26 cellular contexts compared by ENCODE assay signal in genomic region chr13:26948353-26948752, GRCh38.
"Had no signal": no experiment of that assay in that cellular context is flagged by ENCODE, and none has a peak within 500 bp of the region (broad histone marks: within the 10 kb centered on the region; RNA-seq: fewer than 3 reads in every experiment).

No MANE protein-coding gene starts in this region.

- H3K27ac ChIP-seq: ascending aorta, VCaP had no signal

- H3K9me3 ChIP-seq: ascending aorta had no signal

- H3K4me1 ChIP-seq: ascending aorta had no signal

- H3K27me3 ChIP-seq: ascending aorta had no signal

- ATAC-seq: activated CD8-positive, alpha-beta T cell treated with anti-CD3 and anti-CD28 coated beads for 36 hours; activated naive CD8-positive, alpha-beta T cell treated with anti-CD3 and anti-CD28 coated beads, Interleukin-2, amount 50 U/mL, for 24 hours; activated T-cell treated with anti-CD3 and anti-CD28 coated beads, Interleukin-2, amount 50 U/mL, for 4 hours; activated T-cell treated with anti-CD3 and anti-CD28 coated beads, Interleukin-2, amount 50 U/mL, for 72 hours; activated T-helper 17 cell treated with anti-CD3 and anti-CD28 coated beads, Interleukin-2, amount 50 U/mL, for 72 hours had no signal

- DNase-seq: activated B cell treated with CpG ODN at 0.5 μM for 24 hours; activated CD4-positive, alpha-beta memory T cell treated with anti-CD3 and anti-CD28 coated beads for 36 hours; activated CD4-positive, alpha-beta T cell treated with anti-CD3 and anti-CD28 coated beads for 4 hours; activated CD4-positive, alpha-beta T cell treated with anti-CD3 and anti-CD28 coated beads, Interleukin-2, amount 10 ng/mL, durations not matched to agents 24 days and 14 days; activated CD4-positive, alpha-beta T cell treated with anti-CD3 and anti-CD28 coated beads, Interleukin-2, amount 50 U/mL, for 1 hour; activated CD4-positive, alpha-beta T cell treated with anti-CD3 and anti-CD28 coated beads, Interleukin-2, amount 50 U/mL, for 4 hours; activated CD4-positive, CD25-positive, alpha-beta regulatory T cell treated with anti-CD3 and anti-CD28 coated beads, Interleukin-2, amount 50 U/mL, for 72 hours; activated CD8-positive, alpha-beta memory T cell treated with anti-CD3 and anti-CD28 coated beads, Interleukin-2, amount 50 U/mL, for 4 hours; activated CD8-positive, alpha-beta T cell treated with anti-CD3 and anti-CD28 coated beads for 36 hours; activated effector memory CD4-positive, alpha-beta T cell treated with anti-CD3 and anti-CD28 coated beads, Interleukin-2, amount 50 U/mL, for 16 hours; activated gamma-delta T cell treated with Interleukin-2 at 50 U/mL for 16 hours; activated naive CD4-positive, alpha-beta T cell; activated naive CD4-positive, alpha-beta T cell treated with anti-CD3 and anti-CD28 coated beads for 36 hours; activated naive CD8-positive, alpha-beta T cell treated with anti-CD3 and anti-CD28 coated beads, Interleukin-2, amount 10 ng/mL, durations not matched to agents 7 days and 5 days; activated naive CD8-positive, alpha-beta T cell treated with anti-CD3 and anti-CD28 coated beads, Interleukin-2, amount 50 U/mL, for 24 hours; activated T-cell treated with anti-CD3 and anti-CD28 coated beads, Interleukin-2, amount 50 U/mL, for 4 hours; activated T-cell treated with anti-CD3 and anti-CD28 coated beads, Interleukin-2, amount 50 U/mL, for 72 hours; amygdala; anterior cingulate cortex; central memory CD4-positive, alpha-beta T cell; T-helper 1 cell; T-helper 2 cell; T-helper 9 cell had no signal

- H3K36me3 ChIP-seq: ascending aorta had no signal

- H3K4me3 ChIP-seq: ascending aorta had no signal
